25 cellular contexts compared by ENCODE assay signal in the genomic region with DNA sequence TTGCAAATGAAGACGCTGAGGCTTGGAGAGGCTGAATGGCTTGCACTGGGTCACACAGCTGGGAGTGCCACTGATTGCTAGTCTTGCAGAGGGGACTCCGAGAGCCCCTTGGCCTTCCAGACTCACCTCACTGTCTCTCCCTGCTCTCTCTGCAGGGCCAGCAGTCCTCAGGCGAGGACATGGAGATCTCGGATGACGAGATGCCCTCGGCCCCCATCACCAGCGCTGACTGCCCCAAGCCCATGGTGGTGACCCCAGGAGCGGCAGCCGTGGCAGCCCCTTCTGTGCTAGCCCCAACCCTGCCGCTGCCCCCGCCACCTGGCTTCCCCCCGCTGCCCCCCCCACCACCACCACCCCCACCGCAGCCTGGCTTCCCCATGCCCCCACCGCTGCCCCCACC. TPM values are rescaled to one million over a fixed set of nuclear protein-coding genes. Genes with fewer than 3 reads are reported as not detected.
DNase-seq lines count a peak whose midpoint lies in the region; ATAC-seq and TF ChIP-seq lines count a peak whose summit lies in the region.
"Had no signal": no experiment of that assay in that cellular context is flagged by ENCODE, and none has a peak within 500 bp of the region (broad histone marks: within the 10 kb centered on the region; RNA-seq: fewer than 3 reads in every experiment).

No MANE protein-coding gene starts in this region.

- CTCF ChIA-PET in activated CD8-positive, alpha-beta memory T cell treated with anti-CD3 and anti-CD28 coated beads, Interleukin-2, amount 10 ng/mL, durations not matched to agents 7 days and 5 days (lab: Charles Lee): interaction anchor here (32.8 kb wide), 1 partner anchor 32 kb away, joined by 1678 read pairs; the partner anchor contains the start of genes RHOF and SETD1B
- CTCF ChIA-PET in CD8-positive, alpha-beta T cell (lab: Charles Lee): interaction anchor here (45.9 kb wide), 1 partner anchor 27 kb away, joined by 2042 read pairs; the partner anchor contains the start of genes RHOF and SETD1B
- CTCF ChIA-PET in activated CD8-positive, alpha-beta T cell treated with anti-CD3 and anti-CD28 coated beads for 36 hours (lab: Charles Lee): interaction anchor here (3.3 to 13.5 kb wide), 2 partner anchors 17 to 19 kb away, joined by 27 to 698 read pairs; partner anchors contain the start of genes RHOF and SETD1B

- no peak for DNase-seq in activated CD8-positive, alpha-beta memory T cell treated with anti-CD3 and anti-CD28 coated beads, Interleukin-2, amount 10 ng/mL, durations not matched to agents 7 days and 5 days
- no peak for DNase-seq in activated CD8-positive, alpha-beta memory T cell treated with anti-CD3 and anti-CD28 coated beads for 24 hours
- no peak for DNase-seq in CD8-positive, alpha-beta T cell
- DNase-seq in activated CD8-positive, alpha-beta T cell treated with anti-CD3 and anti-CD28 coated beads for 36 hours: no peak
- no peak for DNase-seq in mesenchymal stem cell
- no peak for DNase-seq in KBM-7
- no peak for DNase-seq in SHP77 (lab: John Stamatoyannopoulos, UW)
- DNase-seq in superior temporal gyrus (ENCODE audit: extremely low spot score): no peak
- DNase-seq: activated effector memory CD4-positive, alpha-beta T cell treated with anti-CD3 and anti-CD28 coated beads, Interleukin-2, amount 50 U/mL, for 16 hours; colonic mucosa; foreskin keratinocyte; MG63; NCI-H1694 treated with DMSO at 0.1 percent for 48 hours; NCI-H226; NK-92 treated with Interleukin-12 subunit alpha and Interleukin-12 subunit beta, amount 100 ng/mL, for 24 hours; nucleus accumbens; retina; RPMI8226; stimulated activated naive CD4-positive, alpha-beta T cell treated with Interleukin-2 at 50 U/mL for 16 hours; SW 1271; transverse colon had no signal

- H2AK5ac ChIP-seq in mesenchymal stem cell (ENCODE audit: low read length, severe bottlenecking): no peak overlapping the region

- H3K18ac ChIP-seq in mesenchymal stem cell (ENCODE audit: low read depth in 1 of 2, low read length in 2 of 2): no peak overlapping the region

- no peak overlapping the region for H3K23ac ChIP-seq in mesenchymal stem cell (ENCODE audit: low read length in 2 of 2)

- POLR2A ChIA-PET in CD8-positive, alpha-beta T cell (lab: Charles Lee): interaction anchor here (20.5 kb wide), 1 partner anchor 24 kb away, joined by 1016 read pairs; the partner anchor contains the start of genes RHOF and SETD1B
- POLR2A ChIA-PET in activated CD8-positive, alpha-beta T cell treated with anti-CD3 and anti-CD28 coated beads for 36 hours (lab: Charles Lee): interaction anchor here (25.9 kb wide), 1 partner anchor 27 kb away, joined by 683 read pairs; the partner anchor contains the start of gene RHOF

- no peak overlapping the region for H3K14ac ChIP-seq in mesenchymal stem cell (ENCODE audit: low read length in 2 of 2)

- WGBS in mesenchymal stem cell: 100% methylated on average over 2 of the region's 14 CpGs

- peaks cover 40% of the 10 kb centered on the region for H3K36me3 ChIP-seq in CD8-positive, alpha-beta T cell (ENCODE audit: insufficient read depth, low read length)
- peaks cover 66 to 80% of the 10 kb centered on the region in 2 experiments for H3K36me3 ChIP-seq in mesenchymal stem cell (ENCODE audit: control insufficient read depth in 1 of 2, insufficient read depth in 2 of 2, low read depth in 1 of 2, low read length in 2 of 2)

- H3K27ac Mint-ChIP-seq in activated CD8-positive, alpha-beta memory T cell treated with anti-CD3 and anti-CD28 coated beads, Interleukin-2, amount 10 ng/mL, durations not matched to agents 7 days and 5 days: no peak overlapping the region
- H3K27ac Mint-ChIP-seq in CD8-positive, alpha-beta T cell: peak overlapping the region; percentile 91
- no peak overlapping the region for H3K27ac Mint-ChIP-seq in activated CD8-positive, alpha-beta T cell treated with anti-CD3 and anti-CD28 coated beads for 36 hours

- H3K79me1 ChIP-seq in mesenchymal stem cell (replicated peaks; ENCODE audit: low read length, poor library complexity, severe bottlenecking): peaks cover 29% of the 10 kb centered on the region

- ATAC-seq in activated CD8-positive, alpha-beta memory T cell treated with anti-CD3 and anti-CD28 coated beads, Interleukin-2, amount 10 ng/mL, durations not matched to agents 7 days and 5 days: no peak
- no peak for ATAC-seq in CD8-positive, alpha-beta T cell
- ATAC-seq in activated CD8-positive, alpha-beta T cell treated with anti-CD3 and anti-CD28 coated beads for 36 hours: no peak
- ATAC-seq: foreskin keratinocyte, HepG2 had no signal

- H3K27me3 ChIP-seq in CD8-positive, alpha-beta T cell (ENCODE audit: insufficient read depth, low read length): no peaks in the 10 kb centered on the region
- no peaks in the 10 kb centered on the region for H3K27me3 ChIP-seq in mesenchymal stem cell (ENCODE audit: control insufficient read depth in 1 of 2, insufficient read depth in 1 of 2, low read length in 2 of 2)
- H3K27me3 ChIP-seq: colonic mucosa, foreskin keratinocyte, MG63, transverse colon had no signal

- H2AFZ ChIP-seq in mesenchymal stem cell (ENCODE audit: low read depth, low read length): no peak overlapping the region

- H3K9me3 Mint-ChIP-seq in activated CD8-positive, alpha-beta memory T cell treated with anti-CD3 and anti-CD28 coated beads, Interleukin-2, amount 10 ng/mL, durations not matched to agents 7 days and 5 days (ENCODE audit: low read depth): no peaks in the 10 kb centered on the region
- no peaks in the 10 kb centered on the region for H3K9me3 Mint-ChIP-seq in CD8-positive, alpha-beta T cell
- no peaks in the 10 kb centered on the region for H3K9me3 Mint-ChIP-seq in activated CD8-positive, alpha-beta T cell treated with anti-CD3 and anti-CD28 coated beads for 36 hours

- no peaks in the 10 kb centered on the region for H3K9me3 ChIP-seq in CD8-positive, alpha-beta T cell (ENCODE audit: low read length)
- H3K9me3 ChIP-seq in mesenchymal stem cell (ENCODE audit: control insufficient read depth, low read length): no peaks in the 10 kb centered on the region
- H3K9me3 ChIP-seq: colonic mucosa, MG63, transverse colon had no signal

- H3K4me1 ChIP-seq in CD8-positive, alpha-beta T cell (ENCODE audit: insufficient read depth, low read length): peaks cover 36% of the 10 kb centered on the region
- peaks cover 26% of the 10 kb centered on the region for H3K4me1 ChIP-seq in mesenchymal stem cell (ENCODE audit: control insufficient read depth, insufficient read depth, low read depth, low read length)
- H3K4me1 ChIP-seq: foreskin keratinocyte had no signal

- H4K8ac ChIP-seq in mesenchymal stem cell (ENCODE audit: low read length): no peak overlapping the region

- H3K36me3 Mint-ChIP-seq in activated CD8-positive, alpha-beta memory T cell treated with anti-CD3 and anti-CD28 coated beads, Interleukin-2, amount 10 ng/mL, durations not matched to agents 7 days and 5 days: peaks cover 40% of the 10 kb centered on the region
- peaks cover 69% of the 10 kb centered on the region for H3K36me3 Mint-ChIP-seq in CD8-positive, alpha-beta T cell
- peaks cover 51% of the 10 kb centered on the region for H3K36me3 Mint-ChIP-seq in activated CD8-positive, alpha-beta T cell treated with anti-CD3 and anti-CD28 coated beads for 36 hours (ENCODE audit: low read depth)

- intact Hi-C loops in CD8-positive, alpha-beta T cell (cut with DNase I, micrococcal nuclease): loop anchor here in 1 of 2 experiments (2.0 kb wide), 1 partner anchor 117 kb away; no protein-coding TSS in a partner anchor
- intact Hi-C loops in activated CD8-positive, alpha-beta T cell treated with anti-CD3 and anti-CD28 coated beads for 36 hours (cut with micrococcal nuclease): no loop called here

- no peak overlapping the region for H3K27ac ChIP-seq in CD8-positive, alpha-beta T cell (ENCODE audit: low read depth, low read length)
- no peak overlapping the region for H3K27ac ChIP-seq in mesenchymal stem cell (ENCODE audit: low read length, poor library complexity, severe bottlenecking)
- H3K27ac ChIP-seq: colonic mucosa, foreskin keratinocyte had no signal

- TF ChIP-seq CTCF in CD8-positive, alpha-beta T cell (IDR thresholded peaks at IDR 0.05): no peak
- TF ChIP-seq CTCF in activated CD8-positive, alpha-beta T cell treated with anti-CD3 and anti-CD28 coated beads for 36 hours (IDR thresholded peaks at IDR 0.05): no peak

- H3K27me3 Mint-ChIP-seq in activated CD8-positive, alpha-beta memory T cell treated with anti-CD3 and anti-CD28 coated beads, Interleukin-2, amount 10 ng/mL, durations not matched to agents 7 days and 5 days: no peaks in the 10 kb centered on the region
- no peaks in the 10 kb centered on the region for H3K27me3 Mint-ChIP-seq in CD8-positive, alpha-beta T cell (ENCODE audit: low read depth)
- no peaks in the 10 kb centered on the region for H3K27me3 Mint-ChIP-seq in activated CD8-positive, alpha-beta T cell treated with anti-CD3 and anti-CD28 coated beads for 36 hours
- H3K27me3 Mint-ChIP-seq: CD4-positive, alpha-beta memory T cell had no signal

- no peak overlapping the region for H2BK12ac ChIP-seq in mesenchymal stem cell (ENCODE audit: low read length in 2 of 2)

- H2BK5ac ChIP-seq in mesenchymal stem cell (ENCODE audit: low read depth, low read length, poor library complexity, severe bottlenecking): no peak overlapping the region

- no peak overlapping the region for H3K4me3 ChIP-seq in CD8-positive, alpha-beta T cell (ENCODE audit: low read depth, low read length)
- H3K4me3 ChIP-seq in mesenchymal stem cell (ENCODE audit: insufficient read depth in 1 of 2, low read depth in 1 of 2, low read length in 2 of 2): no peak overlapping the region
- H3K4me3 ChIP-seq: colonic mucosa, MG63 had no signal

- no peak overlapping the region for H4K91ac ChIP-seq in mesenchymal stem cell (ENCODE audit: low read length)

- H3K4me1 Mint-ChIP-seq in activated CD8-positive, alpha-beta memory T cell treated with anti-CD3 and anti-CD28 coated beads, Interleukin-2, amount 10 ng/mL, durations not matched to agents 7 days and 5 days: peaks cover 35% of the 10 kb centered on the region
- peaks cover 46% of the 10 kb centered on the region for H3K4me1 Mint-ChIP-seq in CD8-positive, alpha-beta T cell (ENCODE audit: low read depth)
- H3K4me1 Mint-ChIP-seq in activated CD8-positive, alpha-beta T cell treated with anti-CD3 and anti-CD28 coated beads for 36 hours (ENCODE audit: low read depth): peaks cover 25% of the 10 kb centered on the region

- in situ Hi-C loops in KBM-7 (cut with MboI; ENCODE audit: low pct_unique_long_range_greater_than_20kb, low sequenced_read_pairs): no loop called here

- H3K9ac ChIP-seq in mesenchymal stem cell (ENCODE audit: low read length): peak overlapping the region; percentile 88

- no peak overlapping the region for H3K4ac ChIP-seq in mesenchymal stem cell (ENCODE audit: low read depth in 1 of 2, low read length in 2 of 2)

- no peak overlapping the region for H3K4me2 ChIP-seq in mesenchymal stem cell (ENCODE audit: low read length, poor library complexity, severe bottlenecking)

- no peak overlapping the region for H2BK120ac ChIP-seq in mesenchymal stem cell (ENCODE audit: low read depth, low read length)

- peak overlapping the region; percentile 78 for H3K4me3 Mint-ChIP-seq in activated CD8-positive, alpha-beta memory T cell treated with anti-CD3 and anti-CD28 coated beads, Interleukin-2, amount 10 ng/mL, durations not matched to agents 7 days and 5 days
- no peak overlapping the region for H3K4me3 Mint-ChIP-seq in CD8-positive, alpha-beta T cell
- peak overlapping the region; percentile 74 for H3K4me3 Mint-ChIP-seq in activated CD8-positive, alpha-beta T cell treated with anti-CD3 and anti-CD28 coated beads for 36 hours

- no peak overlapping the region for H2BK15ac ChIP-seq in mesenchymal stem cell (ENCODE audit: low read depth, poor library complexity, severe bottlenecking)

RNA-seq across cellular contexts. Expression of gene SETD1B, which starts 10.1 kb away (rescaled TPM):
- total RNA-seq in activated CD8-positive, alpha-beta memory T cell treated with anti-CD3 and anti-CD28 coated beads, Interleukin-2, amount 10 ng/mL, durations not matched to agents 7 days and 5 days: 10 to 100 TPM; 33.7 to 35.9 TPM
- total RNA-seq in CD8-positive, alpha-beta T cell: 100 to 1,000 TPM; 181 to 190 TPM
- 10 to 100 TPM; 13.3 TPM for total RNA-seq in activated CD8-positive, alpha-beta T cell treated with anti-CD3 and anti-CD28 coated beads for 36 hours
- polyA plus RNA-seq in mesenchymal stem cell (2013, experiment 1 of 2): 10.4 TPM
- 9.3 TPM for polyA plus RNA-seq in mesenchymal stem cell (2013, experiment 2 of 2)

RNA-seq across cellular contexts. Expression of gene RHOF, which starts 20.5 kb away (rescaled TPM):
- 100 to 1,000 TPM; 114 to 137 TPM for total RNA-seq in activated CD8-positive, alpha-beta memory T cell treated with anti-CD3 and anti-CD28 coated beads, Interleukin-2, amount 10 ng/mL, durations not matched to agents 7 days and 5 days
- 100 to 1,000 TPM; 185 TPM for total RNA-seq in CD8-positive, alpha-beta T cell
- 100 to 1,000 TPM; 108 to 116 TPM for total RNA-seq in activated CD8-positive, alpha-beta T cell treated with anti-CD3 and anti-CD28 coated beads for 36 hours
- 15.0 TPM for polyA plus RNA-seq in mesenchymal stem cell (2013, experiment 1 of 2)
- 14.2 TPM for polyA plus RNA-seq in mesenchymal stem cell (2013, experiment 2 of 2)

RNA-seq across cellular contexts. Expression of gene HPD, which starts 44.7 kb away (rescaled TPM):
- total RNA-seq in activated CD8-positive, alpha-beta memory T cell treated with anti-CD3 and anti-CD28 coated beads, Interleukin-2, amount 10 ng/mL, durations not matched to agents 7 days and 5 days: not detected
- total RNA-seq in CD8-positive, alpha-beta T cell: not detected
- total RNA-seq in activated CD8-positive, alpha-beta T cell treated with anti-CD3 and anti-CD28 coated beads for 36 hours: not detected
- 0.48 TPM for polyA plus RNA-seq in mesenchymal stem cell (2013, experiment 1 of 2)
- polyA plus RNA-seq in mesenchymal stem cell (2013, experiment 2 of 2): 0.47 TPM
- total RNA-seq: CD4-positive, alpha-beta memory T cell; endothelial cell of umbilical vein; foreskin keratinocyte; H4 had no signal
- polyA plus RNA-seq: CD4-positive, alpha-beta memory T cell; endothelial cell of umbilical vein; foreskin keratinocyte had no signal

Comparison
In these comparisons a context has a peak if more than half of its experiments do, and no peak if none do; other contexts are left out.
1. RNA of gene SETD1B, which starts 10.1 kb away (total RNA-seq): 181 to 190 TPM in CD8-positive, alpha-beta T cell; 33.7 to 35.9 TPM in activated CD8-positive, alpha-beta memory T cell treated with anti-CD3 and anti-CD28 coated beads, Interleukin-2, amount 10 ng/mL, durations not matched to agents 7 days and 5 days and 13.3 TPM in activated CD8-positive, alpha-beta T cell treated with anti-CD3 and anti-CD28 coated beads for 36 hours; every median in the first group is over 4 times any median in the second.